18 cellular contexts compared by ENCODE assay signal in genomic region chr1:196732526-196732925, GRCh38. TPM values are rescaled to one million over a fixed set of nuclear protein-coding genes. Genes with fewer than 3 reads are reported as not detected.
A peak's percentile ranks its signal among the peaks of the same experiment; 100 is the strongest.
DNase-seq lines count a peak whose midpoint lies in the region; TF ChIP-seq lines count a peak whose summit lies in the region.
"Had no signal": no experiment of that assay in that cellular context is flagged by ENCODE, and none has a peak within 500 bp of the region (broad histone marks: within the 10 kb centered on the region; RNA-seq: fewer than 3 reads in every experiment).

No MANE protein-coding gene starts in this region.

- H3K36me3 ChIP-seq in NT2/D1 (ENCODE audit: insufficient read depth, insufficient read length, low read length) (no peaks in the 10 kb centered on the region), endodermal cell (ENCODE audit: control insufficient read depth, insufficient read depth, low read length) (no peaks in the 10 kb centered on the region)
- H3K36me3 ChIP-seq: lower lobe of right lung had no signal

- no peak overlapping the region for H3K4me3 ChIP-seq in NT2/D1 (ENCODE audit: insufficient read length, low read depth)
- H3K4me3 ChIP-seq in endodermal cell (ENCODE audit: low read length): no peak overlapping the region
- H3K4me3 ChIP-seq: lower lobe of right lung had no signal

- H3K4me1 Mint-ChIP-seq in endodermal cell: no peaks in the 10 kb centered on the region
- H3K4me1 Mint-ChIP-seq in progenitor cell of endocrine pancreas (ENCODE audit: low read depth): no peaks in the 10 kb centered on the region
- H3K4me1 Mint-ChIP-seq: brain had no signal

- 92 to 100% methylated on average over 1 to 2 of the region's 2 CpGs for WGBS in endodermal cell (ENCODE audit: insufficient coverage in 1 of 2, insufficient read length in 1 of 2), 2 experiments

- TF ChIP-seq CTCF in endodermal cell (conservative IDR thresholded peaks at IDR 0.05) (peak; percentile 72), progenitor cell of endocrine pancreas (IDR thresholded peaks at IDR 0.05; ENCODE audit: unreplicated experiment) (peak; percentile 40)

- no peak overlapping the region for H3K4me3 Mint-ChIP-seq in endodermal cell
- H3K4me3 Mint-ChIP-seq in progenitor cell of endocrine pancreas (ENCODE audit: low read depth): no peak overlapping the region
- H3K4me3 Mint-ChIP-seq: activated naive CD4-positive, alpha-beta T cell treated with anti-CD3 and anti-CD28 coated beads for 36 hours; brain; natural killer cell treated with Interleukin-12 subunit alpha and Interleukin-12 subunit beta and Interleukin-15 and Interleukin-18, amount 100 ng/mL, for 72 hours; T-helper 1 cell treated with Interleukin-12 subunit alpha and Interleukin-12 subunit beta and Interleukin-4 antibody, amounts not matched to agents 30 μg/mL and 1 μg/mL, for 36 hours had no signal

- peak; percentile 7 for DNase-seq in DMS53 (lab: John Stamatoyannopoulos, UW)
- no peak for DNase-seq in DMS53 treated with DMSO at 0.1 percent for 48 hours (lab: John Stamatoyannopoulos, UW; ENCODE audit: unreplicated experiment)
- peak; percentile 22 for DNase-seq in NT2/D1 (ENCODE audit: low read depth, low spot score)
- no peak for DNase-seq in endodermal cell
- DNase-seq in progenitor cell of endocrine pancreas (ENCODE audit: low spot score, unreplicated experiment): no peak
- DNase-seq in NCI-H1092 (lab: John Stamatoyannopoulos, UW): no peak
- DNase-seq in HCEC 1CT: no peak
- no peak for DNase-seq in activated gamma-delta T cell (lab: John Stamatoyannopoulos, UW)
- DNase-seq: activated CD8-positive, alpha-beta memory T cell treated with anti-CD3 and anti-CD28 coated beads, Interleukin-2, amount 50 U/mL, for 4 hours; activated naive CD4-positive, alpha-beta T cell treated with anti-CD3 and anti-CD28 coated beads for 36 hours; lower lobe of right lung; NCI-H187 treated with DMSO at 0.1 percent for 48 hours; NCI-H526; substantia nigra had no signal

- H3K9me3 ChIP-seq in NT2/D1 (ENCODE audit: insufficient read depth, low read length): peaks cover 3% of the 10 kb centered on the region; the same call in 1 of the 2 replicates
- no peaks in the 10 kb centered on the region for H3K9me3 ChIP-seq in endodermal cell (ENCODE audit: control insufficient read depth, low read length)
- H3K9me3 ChIP-seq: lower lobe of right lung had no signal

- H3K27me3 Mint-ChIP-seq in endodermal cell (ENCODE audit: insufficient read depth) (no peaks in the 10 kb centered on the region), progenitor cell of endocrine pancreas (peaks cover 3% of the 10 kb centered on the region)
- H3K27me3 Mint-ChIP-seq: natural killer cell treated with Interleukin-12 subunit alpha and Interleukin-12 subunit beta and Interleukin-15 and Interleukin-18, amount 100 ng/mL, for 72 hours had no signal

- H3K9me3 Mint-ChIP-seq in endodermal cell (no peaks in the 10 kb centered on the region), progenitor cell of endocrine pancreas (ENCODE audit: low read depth) (peaks cover 5% of the 10 kb centered on the region)
- H3K9me3 Mint-ChIP-seq: activated naive CD4-positive, alpha-beta T cell treated with anti-CD3 and anti-CD28 coated beads for 36 hours; T-helper 1 cell treated with Interleukin-12 subunit alpha and Interleukin-12 subunit beta and Interleukin-4 antibody, amounts not matched to agents 30 μg/mL and 1 μg/mL, for 36 hours had no signal

- H3K4me1 ChIP-seq in NT2/D1 (ENCODE audit: insufficient read depth, insufficient read length): no peaks in the 10 kb centered on the region
- H3K4me1 ChIP-seq in endodermal cell (ENCODE audit: control insufficient read depth, insufficient read depth, low read length): no peaks in the 10 kb centered on the region
- H3K4me1 ChIP-seq: lower lobe of right lung had no signal

- H3K9ac ChIP-seq in NT2/D1 (ENCODE audit: insufficient read length, low read depth): no peak overlapping the region
- H3K9ac ChIP-seq in endodermal cell (ENCODE audit: extremely low read depth, low read length, poor library complexity, severe bottlenecking): no peak overlapping the region

- H3K27me3 ChIP-seq in NT2/D1 (ENCODE audit: insufficient read depth, insufficient read length) (no peaks in the 10 kb centered on the region), endodermal cell (ENCODE audit: control insufficient read depth, insufficient read depth, low read length, poor library complexity, severe bottlenecking) (no peaks in the 10 kb centered on the region)

- H3K27ac ChIP-seq in endodermal cell (ENCODE audit: low read depth, low read length): no peak overlapping the region
- H3K27ac ChIP-seq: lower lobe of right lung had no signal

- H3K27ac Mint-ChIP-seq in endodermal cell: no peak overlapping the region
- H3K27ac Mint-ChIP-seq in progenitor cell of endocrine pancreas: no peak overlapping the region
- H3K27ac Mint-ChIP-seq: activated naive CD4-positive, alpha-beta T cell treated with anti-CD3 and anti-CD28 coated beads for 36 hours; brain; natural killer cell treated with Interleukin-12 subunit alpha and Interleukin-12 subunit beta and Interleukin-15 and Interleukin-18, amount 100 ng/mL, for 72 hours; T-helper 1 cell treated with Interleukin-12 subunit alpha and Interleukin-12 subunit beta and Interleukin-4 antibody, amounts not matched to agents 30 μg/mL and 1 μg/mL, for 36 hours had no signal

- no peaks in the 10 kb centered on the region for H3K36me3 Mint-ChIP-seq in endodermal cell (ENCODE audit: low read depth)
- no peaks in the 10 kb centered on the region for H3K36me3 Mint-ChIP-seq in progenitor cell of endocrine pancreas (ENCODE audit: insufficient read depth)
- H3K36me3 Mint-ChIP-seq: brain had no signal

RNA-seq across cellular contexts. Expression of gene CFHR3, which starts 42.1 kb away (rescaled TPM):
- total RNA-seq in endodermal cell (1 to 10 TPM in 1 of 2 donors, not detected in 1; 1.0 TPM), progenitor cell of endocrine pancreas (0.31 and 0.55 TPM in 2 replicates)
- polyA plus RNA-seq in endodermal cell (2013, experiment 1 of 2): 0.50 TPM
- 0.66 TPM for polyA plus RNA-seq in endodermal cell (2013, experiment 2 of 2)
- total RNA-seq: activated naive CD4-positive, alpha-beta T cell treated with anti-CD3 and anti-CD28 coated beads for 36 hours; frontal cortex; natural killer cell treated with Interleukin-12 subunit alpha and Interleukin-12 subunit beta and Interleukin-15 and Interleukin-18, amount 100 ng/mL, for 72 hours had no signal

Comparison
In these comparisons a context has a peak if more than half of its experiments do, and no peak if none do; other contexts are left out.
1. DNase-seq: peak in DMS53 (single experiment) and NT2/D1 (single experiment); none in DMS53 treated with DMSO at 0.1 percent for 48 hours (single experiment), endodermal cell (single experiment), progenitor cell of endocrine pancreas (single experiment), NCI-H1092 (single experiment), HCEC 1CT (single experiment) and activated gamma-delta T cell (single experiment).